In genomic region chr16:56603589-56603988, GRCh38 we compare ENCODE assay signal across 9 cellular contexts. TPM values are rescaled to one million over a fixed set of nuclear protein-coding genes. Genes with fewer than 3 reads are reported as not detected.
DNase-seq lines count a peak whose midpoint lies in the region; ATAC-seq, FAIRE-seq and TF ChIP-seq lines count a peak whose summit lies in the region.
"Had no signal": no experiment of that assay in that cellular context is flagged by ENCODE, and none has a peak within 500 bp of the region (broad histone marks: within the 10 kb centered on the region; RNA-seq: fewer than 3 reads in every experiment).

No MANE protein-coding gene starts in this region.

- H3K9me3 ChIP-seq in K562 (replicated peaks; ENCODE audit: control insufficient read depth, insufficient read depth, low read depth, low read length) = no peaks in the 10 kb centered on the region

- no peaks in the 10 kb centered on the region for H3K36me3 Mint-ChIP-seq in glutamatergic neuron (ENCODE audit: unreplicated experiment)
- H3K36me3 Mint-ChIP-seq: naive thymus-derived CD4-positive, alpha-beta T cell had no signal

- H3K4me3 ChIP-seq in LNCaP clone FGC (ENCODE audit: low read depth, low read length) (no peak overlapping the region), K562 (no peak overlapping the region), coronary artery (no peak overlapping the region)

- CTCF ChIA-PET in K562 (lab: Yijun Ruan, JAX; ENCODE audit: low intra/inter-chr PET ratio) = interaction anchor here (1.3 to 1.5 kb wide), 2 partner anchors 27 to 99 kb away, joined by 3 to 13 read pairs; no protein-coding TSS in a partner anchor

- no peak for TF ChIP-seq EP300 in K562 (IDR thresholded peaks at IDR 0.05; ENCODE audit: low read length)

- TF ChIP-seq CTCF in LNCaP clone FGC (IDR thresholded peaks at IDR 0.05; ENCODE audit: control insufficient read depth, extremely low read depth, insufficient read depth) = peak; percentile 70
- peak; percentile 53 to 68 (median 61) for TF ChIP-seq CTCF in K562 (IDR thresholded peaks at IDR 0.05 in 2 of 3, conservative IDR thresholded peaks at IDR 0.05 in 1 of 3; ENCODE audit: insufficient read depth in 2 of 3, low read depth in 1 of 3, low read length in 3 of 3)
- TF ChIP-seq CTCF in coronary artery (IDR thresholded peaks at IDR 0.05) = no peak
- TF ChIP-seq CTCF in glutamatergic neuron (IDR thresholded peaks at IDR 0.05; ENCODE audit: partially characterized antibody, unreplicated experiment) = no peak

- intact Hi-C loops in K562 (cut with micrococcal nuclease) = loop anchor here (1.0 kb wide), 1 partner anchor 99 kb away; no protein-coding TSS in a partner anchor

- WGBS in K562 (ENCODE audit: insufficient coverage, low coverage, missing lambda C conversion rate) = 11% methylated on average over 4 of the region's 4 CpGs

- peaks cover 15 to 20% of the 10 kb centered on the region in 2 experiments; a peak in 4 of 5 replicates for H3K4me1 ChIP-seq in K562 (replicated peaks in 1 of 2; ENCODE audit: control insufficient read depth in 2 of 2, insufficient read depth in 2 of 2, low read length in 2 of 2)

- H2AFZ ChIP-seq in K562 (ENCODE audit: low read depth, low read length) = no peak overlapping the region

- H3K4me2 ChIP-seq in K562 (ENCODE audit: insufficient read depth, low read length) = no peak overlapping the region

- peaks cover 2% of the 10 kb centered on the region for H3K4me1 Mint-ChIP-seq in glutamatergic neuron (ENCODE audit: low read depth, unreplicated experiment)

- H3K79me2 ChIP-seq in K562 (ENCODE audit: control insufficient read depth, insufficient read depth, low read length) = no peaks in the 10 kb centered on the region

- TF ChIP-seq RAD21 in K562 (CRISPR knock-in tag; conservative IDR thresholded peaks at IDR 0.05 in 1 of 2, IDR thresholded peaks at IDR 0.05 in 1 of 2) = peak; percentile 55 to 74

- no peak for TF ChIP-seq POLR2A in K562 (conservative IDR thresholded peaks at IDR 0.05)

- peaks cover 3 to 11% of the 10 kb centered on the region in 2 experiments; a peak in 2 of 5 replicates for H3K27me3 ChIP-seq in K562 (ENCODE audit: control insufficient read depth in 2 of 2, insufficient read depth in 2 of 2, low read length in 2 of 2)

- H3K27me3 Mint-ChIP-seq in glutamatergic neuron (ENCODE audit: unreplicated experiment) = peaks cover 13% of the 10 kb centered on the region

- H3K4me3 Mint-ChIP-seq in glutamatergic neuron (ENCODE audit: unreplicated experiment) = no peak overlapping the region
- H3K4me3 Mint-ChIP-seq: naive thymus-derived CD4-positive, alpha-beta T cell had no signal

- peak; percentile 43 for DNase-seq in NCI-H510A treated with DMSO at 0.1 percent for 48 hours (lab: John Stamatoyannopoulos, UW)
- no peak for DNase-seq in NCI-H510A (lab: John Stamatoyannopoulos, UW)
- no peak for DNase-seq in LNCaP clone FGC (ENCODE audit: low read depth)
- peak in 2 of 4 experiments; percentile 54 to 69 for DNase-seq in K562 (ENCODE audit: extremely low read depth in 1 of 4, low spot score in 3 of 4)
- no peak for DNase-seq in left lobe of liver (ENCODE audit: low spot score)
- DNase-seq in ureter (ENCODE audit: low spot score) = no peak
- DNase-seq in coronary artery (ENCODE audit: low spot score) = no peak
- DNase-seq in glutamatergic neuron = no peak

- H3K9ac ChIP-seq in K562 (ENCODE audit: insufficient read depth in 1 of 2, low read depth in 2 of 2, low read length in 2 of 2) = no peak overlapping the region

- ATAC-seq in K562 = peak; percentile 57
- ATAC-seq in left lobe of liver = peak; percentile 14
- ATAC-seq: naive thymus-derived CD4-positive, alpha-beta T cell had no signal

- POLR2A ChIA-PET in K562 (lab: Yijun Ruan, JAX) = interaction anchor here (0.6 kb wide), 2 partner anchors 20 to 268 kb away, joined by 3 to 4 read pairs; no protein-coding TSS in a partner anchor

- H3K9me3 Mint-ChIP-seq in glutamatergic neuron (ENCODE audit: unreplicated experiment) = no peaks in the 10 kb centered on the region
- H3K9me3 Mint-ChIP-seq: naive thymus-derived CD4-positive, alpha-beta T cell had no signal

- H3K27ac ChIP-seq in K562 (ENCODE audit: extremely low read depth, low read depth, low read length) (no peak overlapping the region), coronary artery (no peak overlapping the region)

- H3K36me3 ChIP-seq in K562 (ENCODE audit: control insufficient read depth, insufficient read depth, low read length) = no peaks in the 10 kb centered on the region

- in situ Hi-C loops in K562 (cut with MboI) = no loop called here

- peak; percentile 68 for FAIRE-seq in K562 (lab: Jason Lieb, UNC)

- no TSS peak for BruUV-seq in K562 (replicated peaks; lab: Mats Ljungman, UMichigan)

- H3K9me1 ChIP-seq in K562 (ENCODE audit: control insufficient read depth, insufficient read depth, low read length) = no peaks in the 10 kb centered on the region

- H4K20me1 ChIP-seq in K562 (replicated peaks; ENCODE audit: control insufficient read depth, insufficient read depth, low read length) = no peaks in the 10 kb centered on the region

- H3K27ac Mint-ChIP-seq in glutamatergic neuron (ENCODE audit: unreplicated experiment) = no peak overlapping the region

RNA-seq across cellular contexts. Expression of gene MT2A, which starts 4.8 kb away (rescaled TPM):
- total RNA-seq in K562 (2011; cell fraction: chromatin; rRNA removed; ENCODE audit: low replicate concordance) = 2.9 and 6.0 TPM in 2 replicates
- total RNA-seq in K562 (2011; cell fraction: nucleolus; rRNA removed) = 4.5 and 5.5 TPM in 2 replicates
- 10.5 and 11.7 TPM in 2 replicates for total RNA-seq in K562 (2011; cell fraction: nucleoplasm; rRNA removed)
- total RNA-seq in K562 (2014; rRNA removed) (7.3 and 11.7 TPM in 2 replicates), K562 (2014; rRNA removed; fragmentation: Illumina TruSeq; extraction: Trizol) (1.9 and 2.0 TPM in 2 replicates), K562 (2015; rRNA removed; fragmentation: Illumina TruSeq; extraction: Trizol) (4.7 and 8.5 TPM in 2 replicates), K562 (2021) (11.9 and 14.4 TPM in 2 replicates), left lobe of liver (3,908 TPM), ureter (113 TPM), glutamatergic neuron (ENCODE audit: unreplicated experiment) (not detected)
- polyA plus RNA-seq in K562 (2011; rRNA removed) (7.0 and 30.7 TPM in 2 replicates), K562 (2014; fragmentation: Illumina TruSeq; extraction: Trizol) (3.6 and 5.9 TPM in 2 replicates), K562 (2014; fragmentation: Nextera tagmentation; extraction: Ambion mirVana) (10 to 100 TPM; 13.3 to 16.9 TPM), K562 (2014; rRNA removed) (10.0 and 12.0 TPM in 2 replicates)
- 23.6 and 39.9 TPM in 2 replicates for polyA plus RNA-seq in K562 (2011; cell fraction: cytosol; rRNA removed)
- polyA plus RNA-seq in K562 (2011; cell fraction: nucleus; rRNA removed) = 12.3 and 26.2 TPM in 2 replicates
- 35.6 and 55.2 TPM in 2 replicates for polyA plus RNA-seq in K562 (2012)
- 2.3 and 3.7 TPM in 2 replicates for polyA minus RNA-seq in K562 (2011; rRNA and poly(A)+ RNA removed)
- polyA minus RNA-seq in K562 (2011; cell fraction: cytosol; rRNA and poly(A)+ RNA removed) = 25.7 and 72.6 TPM in 2 replicates
- polyA minus RNA-seq in K562 (2011; cell fraction: nucleus; rRNA and poly(A)+ RNA removed) = 3.9 and 11.7 TPM in 2 replicates

RNA-seq across cellular contexts. Expression of gene MT3, which starts 14.3 kb away (rescaled TPM):
- not detected in 2 replicates for total RNA-seq in K562 (2011; cell fraction: chromatin; rRNA removed; ENCODE audit: low replicate concordance)
- not detected in 2 replicates for total RNA-seq in K562 (2011; cell fraction: nucleolus; rRNA removed)
- total RNA-seq in K562 (2011; cell fraction: nucleoplasm; rRNA removed) = not detected in 2 replicates
- not detected in 2 replicates for total RNA-seq in K562 (2014; rRNA removed)
- not detected in 2 replicates for total RNA-seq in K562 (2014; rRNA removed; fragmentation: Illumina TruSeq; extraction: Trizol)
- total RNA-seq in K562 (2015; rRNA removed; fragmentation: Illumina TruSeq; extraction: Trizol) = not detected in 2 replicates
- not detected in 2 replicates for total RNA-seq in K562 (2021)
- polyA plus RNA-seq in K562 (2011; rRNA removed) = not detected in 2 replicates
- not detected in 2 replicates for polyA plus RNA-seq in K562 (2011; cell fraction: cytosol; rRNA removed)
- not detected in 2 replicates for polyA plus RNA-seq in K562 (2011; cell fraction: nucleus; rRNA removed)
- polyA plus RNA-seq in K562 (2012) = not detected in 2 replicates
- not detected in 2 replicates for polyA plus RNA-seq in K562 (2014; fragmentation: Illumina TruSeq; extraction: Trizol)
- polyA plus RNA-seq in K562 (2014; fragmentation: Nextera tagmentation; extraction: Ambion mirVana) = not detected
- polyA plus RNA-seq in K562 (2014; rRNA removed) = not detected in 2 replicates
- polyA minus RNA-seq in K562 (2011; rRNA and poly(A)+ RNA removed) = not detected in 2 replicates
- not detected in 2 replicates for polyA minus RNA-seq in K562 (2011; cell fraction: cytosol; rRNA and poly(A)+ RNA removed)
- polyA minus RNA-seq in K562 (2011; cell fraction: nucleus; rRNA and poly(A)+ RNA removed) = not detected in 2 replicates
- not detected for total RNA-seq in left lobe of liver
- total RNA-seq in ureter = 1.5 TPM
- not detected for total RNA-seq in glutamatergic neuron (ENCODE audit: unreplicated experiment)

RNA-seq across cellular contexts. Expression of gene MT1E, which starts 22.0 kb away (rescaled TPM):
- total RNA-seq in K562 (2011; cell fraction: chromatin; rRNA removed; ENCODE audit: low replicate concordance) = not detected in 2 replicates
- total RNA-seq in K562 (2011; cell fraction: nucleolus; rRNA removed) = not detected in 2 replicates
- not detected in 2 replicates for total RNA-seq in K562 (2011; cell fraction: nucleoplasm; rRNA removed)
- total RNA-seq in K562 (2014; rRNA removed) = 0.29 and 0.45 TPM in 2 replicates
- not detected in 2 replicates for total RNA-seq in K562 (2014; rRNA removed; fragmentation: Illumina TruSeq; extraction: Trizol)
- 0.29 and 0.38 TPM in 2 replicates for total RNA-seq in K562 (2015; rRNA removed; fragmentation: Illumina TruSeq; extraction: Trizol)
- 0.47 and 0.74 TPM in 2 replicates for total RNA-seq in K562 (2021)
- polyA plus RNA-seq in K562 (2011; rRNA removed) = 0.45 and 2.3 TPM in 2 replicates
- 2.4 and 7.3 TPM in 2 replicates for polyA plus RNA-seq in K562 (2011; cell fraction: cytosol; rRNA removed)
- polyA plus RNA-seq in K562 (2011; cell fraction: nucleus; rRNA removed) = 0.91 and 1.2 TPM in 2 replicates
- 0.51 and 1.2 TPM in 2 replicates for polyA plus RNA-seq in K562 (2012)
- not detected in 2 replicates for polyA plus RNA-seq in K562 (2014; fragmentation: Illumina TruSeq; extraction: Trizol)
- polyA plus RNA-seq in K562 (2014; fragmentation: Nextera tagmentation; extraction: Ambion mirVana) = under 1 TPM in 1 of 2 experiments, not detected in 1; 0.52 TPM
- 0.81 TPM in 1 of 2 replicates, not detected in the other for polyA plus RNA-seq in K562 (2014; rRNA removed)
- polyA minus RNA-seq in K562 (2011; rRNA and poly(A)+ RNA removed) = 0.48 TPM in 1 of 2 replicates, not detected in the other
- 2.5 TPM in 1 of 2 replicates, not detected in the other for polyA minus RNA-seq in K562 (2011; cell fraction: cytosol; rRNA and poly(A)+ RNA removed)
- not detected in 2 replicates for polyA minus RNA-seq in K562 (2011; cell fraction: nucleus; rRNA and poly(A)+ RNA removed)
- 1,576 TPM for total RNA-seq in left lobe of liver
- 98.7 TPM for total RNA-seq in ureter
- not detected for total RNA-seq in glutamatergic neuron (ENCODE audit: unreplicated experiment)

RNA-seq across cellular contexts. Expression of gene MT1M, which starts 28.9 kb away (rescaled TPM):
- total RNA-seq in K562 (2011; cell fraction: chromatin; rRNA removed; ENCODE audit: low replicate concordance) = not detected in 2 replicates
- total RNA-seq in K562 (2011; cell fraction: nucleolus; rRNA removed) = not detected in 2 replicates
- not detected in 2 replicates for total RNA-seq in K562 (2011; cell fraction: nucleoplasm; rRNA removed)
- total RNA-seq in K562 (2014; rRNA removed) (not detected in 2 replicates), K562 (2014; rRNA removed; fragmentation: Illumina TruSeq; extraction: Trizol) (not detected in 2 replicates), K562 (2015; rRNA removed; fragmentation: Illumina TruSeq; extraction: Trizol) (not detected in 2 replicates), K562 (2021) (not detected in 2 replicates), left lobe of liver (546 TPM), ureter (18.8 TPM), glutamatergic neuron (ENCODE audit: unreplicated experiment) (not detected)
- polyA plus RNA-seq in K562 (2011; rRNA removed) (not detected in 2 replicates), K562 (2014; fragmentation: Illumina TruSeq; extraction: Trizol) (not detected in 2 replicates), K562 (2014; fragmentation: Nextera tagmentation; extraction: Ambion mirVana) (not detected), K562 (2014; rRNA removed) (not detected in 2 replicates)
- not detected in 2 replicates for polyA plus RNA-seq in K562 (2011; cell fraction: cytosol; rRNA removed)
- not detected in 2 replicates for polyA plus RNA-seq in K562 (2011; cell fraction: nucleus; rRNA removed)
- not detected in 2 replicates for polyA plus RNA-seq in K562 (2012)
- not detected in 2 replicates for polyA minus RNA-seq in K562 (2011; rRNA and poly(A)+ RNA removed)
- not detected in 2 replicates for polyA minus RNA-seq in K562 (2011; cell fraction: cytosol; rRNA and poly(A)+ RNA removed)
- polyA minus RNA-seq in K562 (2011; cell fraction: nucleus; rRNA and poly(A)+ RNA removed) = not detected in 2 replicates
- total RNA-seq: naive thymus-derived CD4-positive, alpha-beta T cell had no signal
- polyA plus RNA-seq: naive thymus-derived CD4-positive, alpha-beta T cell had no signal

RNA-seq across cellular contexts. Expression of gene MT1A, which starts 34.9 kb away (rescaled TPM):
- not detected in 2 replicates for total RNA-seq in K562 (2011; cell fraction: chromatin; rRNA removed; ENCODE audit: low replicate concordance)
- total RNA-seq in K562 (2011; cell fraction: nucleolus; rRNA removed) = not detected in 2 replicates
- not detected in 2 replicates for total RNA-seq in K562 (2011; cell fraction: nucleoplasm; rRNA removed)
- not detected in 2 replicates for total RNA-seq in K562 (2014; rRNA removed)
- not detected in 2 replicates for total RNA-seq in K562 (2014; rRNA removed; fragmentation: Illumina TruSeq; extraction: Trizol)
- not detected in 2 replicates for total RNA-seq in K562 (2015; rRNA removed; fragmentation: Illumina TruSeq; extraction: Trizol)
- total RNA-seq in K562 (2021) = not detected in 2 replicates
- polyA plus RNA-seq in K562 (2011; rRNA removed) = not detected in 2 replicates
- not detected in 2 replicates for polyA plus RNA-seq in K562 (2011; cell fraction: cytosol; rRNA removed)
- not detected in 2 replicates for polyA plus RNA-seq in K562 (2011; cell fraction: nucleus; rRNA removed)
- 0.37 TPM in 1 of 2 replicates, not detected in the other for polyA plus RNA-seq in K562 (2012)
- polyA plus RNA-seq in K562 (2014; fragmentation: Illumina TruSeq; extraction: Trizol) = not detected in 2 replicates
- under 1 TPM in 1 of 2 experiments, not detected in 1; 0.23 TPM for polyA plus RNA-seq in K562 (2014; fragmentation: Nextera tagmentation; extraction: Ambion mirVana)
- polyA plus RNA-seq in K562 (2014; rRNA removed) = not detected in 2 replicates
- polyA minus RNA-seq in K562 (2011; rRNA and poly(A)+ RNA removed) = not detected in 2 replicates
- polyA minus RNA-seq in K562 (2011; cell fraction: cytosol; rRNA and poly(A)+ RNA removed) = not detected in 2 replicates
- not detected in 2 replicates for polyA minus RNA-seq in K562 (2011; cell fraction: nucleus; rRNA and poly(A)+ RNA removed)
- 141 TPM for total RNA-seq in left lobe of liver
- total RNA-seq in ureter = 22.3 TPM
- not detected for total RNA-seq in glutamatergic neuron (ENCODE audit: unreplicated experiment)
- polyA plus RNA-seq: naive thymus-derived CD4-positive, alpha-beta T cell had no signal

Comparison
In these comparisons a context has a peak if more than half of its experiments do, and no peak if none do; other contexts are left out.
1. CTCF ChIP-seq: peak in LNCaP clone FGC (single experiment) and K562 (3 of 3); none in coronary artery (single experiment) and glutamatergic neuron (single experiment).
2. RNA of gene MT2A, which starts 4.8 kb away (total RNA-seq): 3,908 TPM in left lobe of liver (single experiment); 113 TPM in ureter (single experiment), 1.9 to 14.4 TPM in K562 and not detected in glutamatergic neuron (single experiment); every median in the first group is over 10 times any median in the second.
3. RNA of gene MT1E, which starts 22.0 kb away (total RNA-seq): 1,576 TPM in left lobe of liver (single experiment) and 98.7 TPM in ureter (single experiment); 0.29 to 0.74 TPM in K562 and not detected in glutamatergic neuron (single experiment); every median in the first group is over 10 times any median in the second.